25 cellular contexts compared by ENCODE assay signal in genomic region chr9:73216016-73216415, GRCh38.
"Had no signal": no experiment of that assay in that cellular context is flagged by ENCODE, and none has a peak within 500 bp of the region (broad histone marks: within the 10 kb centered on the region; RNA-seq: fewer than 3 reads in every experiment).

No MANE protein-coding gene starts in this region.

- H3K27ac ChIP-seq: body of pancreas, cardiac muscle cell, heart left ventricle, lower lobe of right lung, neural progenitor cell, spleen, thyroid gland, VCaP had no signal

- H3K4me1 ChIP-seq: body of pancreas, lower lobe of right lung, thyroid gland had no signal

- H3K9me3 ChIP-seq: body of pancreas, heart left ventricle, lower lobe of right lung, spleen, thyroid gland had no signal

- H3K4me3 Mint-ChIP-seq: activated CD4-positive, alpha-beta T cell treated with anti-CD3 and anti-CD28 coated beads, Interleukin-2, amount 10 ng/mL, durations not matched to agents 7 days and 5 days; activated CD8-positive, alpha-beta memory T cell treated with anti-CD3 and anti-CD28 coated beads, Interleukin-2, amount 10 ng/mL, durations not matched to agents 7 days and 5 days; activated CD8-positive, alpha-beta T cell treated with anti-CD3 and anti-CD28 coated beads for 36 hours; activated naive CD4-positive, alpha-beta T cell treated with anti-CD3 and anti-CD28 coated beads, Interleukin-2, amount 50 U/mL, for 24 hours; effector memory CD8-positive, alpha-beta T cell; naive B cell; neural progenitor cell had no signal

- H3K27ac Mint-ChIP-seq: activated CD4-positive, alpha-beta T cell treated with anti-CD3 and anti-CD28 coated beads, Interleukin-2, amount 10 ng/mL, durations not matched to agents 7 days and 5 days; activated CD8-positive, alpha-beta memory T cell treated with anti-CD3 and anti-CD28 coated beads, Interleukin-2, amount 10 ng/mL, durations not matched to agents 7 days and 5 days; activated CD8-positive, alpha-beta T cell treated with anti-CD3 and anti-CD28 coated beads for 36 hours; effector memory CD8-positive, alpha-beta T cell; naive B cell; neural progenitor cell; progenitor cell of endocrine pancreas; T-helper 17 cell had no signal

- H3K36me3 ChIP-seq: cardiac muscle cell, heart left ventricle, lower lobe of right lung, spleen, thyroid gland had no signal

- H3K4me3 ChIP-seq: body of pancreas, cardiac muscle cell, heart left ventricle, lower lobe of right lung, neural progenitor cell, spleen, thyroid gland had no signal

- DNase-seq: activated CD4-positive, alpha-beta T cell treated with anti-CD3 and anti-CD28 coated beads, Interleukin-2, amount 10 ng/mL, durations not matched to agents 7 days and 5 days; activated CD4-positive, CD25-positive, alpha-beta regulatory T cell treated with anti-CD3 and anti-CD28 coated beads, Interleukin-2, amount 50 U/mL, for 72 hours; activated CD8-positive, alpha-beta memory T cell treated with anti-CD3 and anti-CD28 coated beads, Interleukin-2, amount 10 ng/mL, durations not matched to agents 7 days and 5 days; activated CD8-positive, alpha-beta T cell treated with anti-CD3 and anti-CD28 coated beads for 36 hours; activated effector memory CD4-positive, alpha-beta T cell treated with anti-CD3 and anti-CD28 coated beads, Interleukin-2, amount 50 U/mL, for 16 hours; activated T-cell treated with anti-CD3 and anti-CD28 coated beads for 4 hours; anterior cingulate cortex; body of pancreas; effector memory CD8-positive, alpha-beta T cell; heart left ventricle; kidney; lower lobe of right lung; naive B cell; spleen; stimulated activated CD4-positive, alpha-beta T cell treated with anti-CD3 and anti-CD28 coated beads, Interleukin-4, amount 100 ng/mL, for 1 hour; stimulated activated naive CD8-positive, alpha-beta T cell treated with anti-CD3 and anti-CD28 coated beads, Interleukin-15, Interleukin-2, amounts not matched to agents 100 U/mL and 50 U/mL, for 24 hours; substantia nigra; SW 1271; T-helper 17 cell; thyroid gland had no signal

- H3K4me2 ChIP-seq: neural progenitor cell had no signal

- H2AFZ ChIP-seq: neural progenitor cell had no signal

- H3K36me3 Mint-ChIP-seq: activated CD8-positive, alpha-beta memory T cell treated with anti-CD3 and anti-CD28 coated beads, Interleukin-2, amount 10 ng/mL, durations not matched to agents 7 days and 5 days; activated naive CD4-positive, alpha-beta T cell treated with anti-CD3 and anti-CD28 coated beads, Interleukin-2, amount 50 U/mL, for 24 hours; naive B cell had no signal

- H3K9ac ChIP-seq: neural progenitor cell had no signal

- H3K4me1 Mint-ChIP-seq: activated CD4-positive, alpha-beta T cell treated with anti-CD3 and anti-CD28 coated beads, Interleukin-2, amount 10 ng/mL, durations not matched to agents 7 days and 5 days had no signal

- H3K27me3 ChIP-seq: body of pancreas, cardiac muscle cell, neural progenitor cell, thyroid gland had no signal

- H3K9me3 Mint-ChIP-seq: activated CD4-positive, alpha-beta T cell treated with anti-CD3 and anti-CD28 coated beads, Interleukin-2, amount 10 ng/mL, durations not matched to agents 7 days and 5 days; activated naive CD4-positive, alpha-beta T cell treated with anti-CD3 and anti-CD28 coated beads, Interleukin-2, amount 50 U/mL, for 24 hours; effector memory CD8-positive, alpha-beta T cell; naive B cell had no signal
